Comparison of ENCODE assay signal across 9 cellular contexts in the genomic region with DNA sequence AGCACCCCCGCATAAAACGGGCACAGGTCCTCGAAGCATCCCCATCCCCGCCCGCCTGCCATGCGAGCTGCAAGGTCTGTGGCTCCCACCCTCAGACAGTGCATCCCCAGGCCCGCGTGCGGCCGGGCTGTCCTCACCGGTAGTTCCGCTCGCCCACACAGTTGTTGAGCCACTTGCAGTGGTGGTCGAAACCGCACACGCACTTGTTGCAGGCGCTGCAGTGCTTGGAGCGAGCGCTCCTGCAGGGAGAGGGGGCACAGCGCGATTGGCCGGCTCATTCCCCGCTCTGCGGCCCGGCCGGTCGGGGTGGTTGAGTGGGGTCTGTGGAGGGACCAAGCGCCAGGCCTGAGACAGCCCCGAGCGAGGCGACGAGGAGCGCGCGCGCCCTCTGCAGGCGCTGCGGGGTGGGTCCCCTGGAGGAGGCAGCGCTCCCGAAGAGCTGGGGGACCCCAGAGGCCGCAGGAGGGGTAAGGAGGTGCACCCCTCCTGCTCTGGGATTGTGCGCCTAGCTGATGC. TPM values are rescaled to one million over a fixed set of nuclear protein-coding genes. Genes with fewer than 3 reads are reported as not detected.
DNase-seq lines count a peak whose midpoint lies in the region; ATAC-seq, FAIRE-seq and TF ChIP-seq lines count a peak whose summit lies in the region.
"Had no signal": no experiment of that assay in that cellular context is flagged by ENCODE, and none has a peak within 500 bp of the region (broad histone marks: within the 10 kb centered on the region; RNA-seq: fewer than 3 reads in every experiment).

No MANE protein-coding gene starts in this region.

- TF ChIP-seq EP300 in H1 (IDR thresholded peaks at IDR 0.05; ENCODE audit: borderline replicate concordance in 1 of 2, low read depth in 2 of 2, low read length in 2 of 2) (no peak), transverse colon (IDR thresholded peaks at IDR 0.05; ENCODE audit: low read depth) (no peak)

- H2BK5ac ChIP-seq in H1 (ENCODE audit: low read depth, low read length): no peak overlapping the region

- intact Hi-C loops in transverse colon (cut with DNase I; ENCODE audit: low total_unique reads): loop anchor here (5.0 kb wide), 1 partner anchor 117 kb away; no protein-coding TSS in a partner anchor

- H3K4me2 ChIP-seq in H1 (ENCODE audit: insufficient read depth in 1 of 2, low read depth in 2 of 2, low read length in 2 of 2): peak overlapping the region; percentile 1 to 47; a peak in 2 of 4 replicates

- H3K36me3 ChIP-seq in H1 (ENCODE audit: control insufficient read depth in 2 of 4, insufficient read depth in 4 of 4, low read length in 3 of 4): no peaks in the 10 kb centered on the region
- H3K36me3 ChIP-seq in mucosa of stomach (ENCODE audit: control insufficient read depth, insufficient read depth, low read length): no peaks in the 10 kb centered on the region
- no peaks in the 10 kb centered on the region for H3K36me3 ChIP-seq in transverse colon

- no peak overlapping the region for H3K56ac ChIP-seq in H1 (replicated peaks; ENCODE audit: insufficient read length, low read depth, low read length)

- FAIRE-seq in GM19239 (lab: Jason Lieb, UNC): no peak
- FAIRE-seq in H1 (lab: Jason Lieb, UNC): no peak

- no peak overlapping the region for H3K14ac ChIP-seq in H1 (ENCODE audit: insufficient read length)

- 0 out of 2 replicates have a peak overlapping the region, but pooled peaks have one; percentile 29 for H2BK15ac ChIP-seq in H1 (ENCODE audit: low read length)

- H3K9me3 ChIP-seq in H1 (ENCODE audit: insufficient read depth in 2 of 2, low read depth in 1 of 2, low read length in 1 of 2) (no peaks in the 10 kb centered on the region), mucosa of stomach (ENCODE audit: control insufficient read depth, low read length) (no peaks in the 10 kb centered on the region), transverse colon (no peaks in the 10 kb centered on the region)

- H4K5ac ChIP-seq in H1 (ENCODE audit: insufficient read length, low read depth, low read length): no peak overlapping the region

- POLR2A ChIA-PET in H1 (lab: Charles Lee; ENCODE audit: partially characterized antibody): interaction anchor here (1.0 to 2.3 kb wide), 3 partner anchors 9 to 22 kb away, joined by 3 to 5 read pairs (median 5); no protein-coding TSS in a partner anchor

- DNase-seq in GM19239 (ENCODE audit: insufficient read length, low spot score) (peak; percentile 81), H1 (ENCODE audit: low read depth in 1 of 2, low spot score in 2 of 2) (peak; percentile 49 to 95), transverse colon (no peak), OCI-M2 (lab: John Stamatoyannopoulos, UW; ENCODE audit: unreplicated experiment) (no peak)
- peak; percentile 14 to 31 for DNase-seq in activated CD4-positive, alpha-beta T cell treated with anti-CD3 and anti-CD28 coated beads for 4 hours

- peaks cover 2% of the 10 kb centered on the region; the same call in 1 of the 2 replicates for H3K23me2 ChIP-seq in H1 (ENCODE audit: low read depth, low read length)

- no peak overlapping the region for H2BK120ac ChIP-seq in H1 (replicated peaks; ENCODE audit: low read depth, low read length)

- no peaks in the 10 kb centered on the region for H3K79me2 ChIP-seq in H1 (ENCODE audit: control insufficient read depth in 1 of 2, insufficient read depth in 2 of 2, low read length in 2 of 2)

- H3K4me3 ChIP-seq in H1 (ENCODE audit: extremely low read depth in 1 of 4, insufficient read depth in 2 of 4, low read depth in 3 of 4, low read length in 4 of 4) (no peak overlapping the region; a peak in 2 of 8 replicates), mucosa of stomach (ENCODE audit: low read length) (no peak overlapping the region), transverse colon (no peak overlapping the region)

- H2BK20ac ChIP-seq in H1 (ENCODE audit: low read length): no peak overlapping the region

- H3K27me3 ChIP-seq in H1 (replicated peaks in 1 of 4; ENCODE audit: control insufficient read depth in 3 of 4, extremely low read depth in 1 of 4, insufficient read depth in 3 of 4, low read length in 3 of 4): peaks cover 12 to 27% (median 23%) of the 10 kb centered on the region in 4 experiments
- no peaks in the 10 kb centered on the region for H3K27me3 ChIP-seq in mucosa of stomach (ENCODE audit: control insufficient read depth, insufficient read depth, low read length)
- H3K27me3 ChIP-seq in transverse colon: no peaks in the 10 kb centered on the region

- peak overlapping the region; percentile 77; the same call in 1 of the 2 replicates for H4K8ac ChIP-seq in H1 (ENCODE audit: extremely low read depth, insufficient read depth, low read length)

- H3K23ac ChIP-seq in H1 (ENCODE audit: insufficient read length): no peak overlapping the region

- no peak overlapping the region for H2AFZ ChIP-seq in H1 (ENCODE audit: low read length)

- no peak overlapping the region for H3K18ac ChIP-seq in H1 (ENCODE audit: extremely low read depth, low read length)

- TF ChIP-seq CTCF in H1 (IDR thresholded peaks at IDR 0.05; ENCODE audit: control extremely low read depth in 1 of 3, insufficient read depth in 1 of 3, low read depth in 1 of 3, low read length in 3 of 3): peak in 2 of 3 experiments; percentile 86 to 96; a peak in 3 of 4 replicates
- peak; percentile 58 to 80 (median 76) for TF ChIP-seq CTCF in transverse colon (IDR thresholded peaks at IDR 0.05)

- H3K4me1 ChIP-seq in H1 (replicated peaks in 1 of 4; ENCODE audit: control insufficient read depth in 3 of 4, insufficient read depth in 4 of 4, low read length in 3 of 4): peaks cover 0 to 31% (median 21%) of the 10 kb centered on the region in 4 experiments; a peak in 6 of 7 replicates
- peaks cover 50% of the 10 kb centered on the region for H3K4me1 ChIP-seq in mucosa of stomach (ENCODE audit: control insufficient read depth, insufficient read depth, low read length)
- peaks cover 27 to 48% (median 33%) of the 10 kb centered on the region in 4 donors for H3K4me1 ChIP-seq in transverse colon

- no peak overlapping the region for H3K27ac ChIP-seq in H1 (ENCODE audit: low read depth, low read length)
- H3K27ac ChIP-seq in transverse colon: no peak overlapping the region

- no peak overlapping the region for H2BK12ac ChIP-seq in H1 (ENCODE audit: low read depth, low read length)

- in situ Hi-C loops in transverse colon (cut with MboI; ENCODE audit: low pct_ligation_motif_present in 1 of 4, low pct_unique_long_range_greater_than_20kb in 1 of 4, low sequenced_read_pairs in 3 of 4): loop anchor here in 2 of 4 donors (25.0 kb wide), 2 partner anchors 112 to 437 kb away; a partner anchor contains a TSS

- H2AK5ac ChIP-seq in H1 (ENCODE audit: low read depth, low read length): no peak overlapping the region

- 32% methylated on average over 42 of the region's 42 CpGs; no CpG with 5 or more reads in 1 of the 2 experiments for WGBS in H1 (ENCODE audit: extremely low coverage in 1 of 2, insufficient coverage in 1 of 2, insufficient read length in 1 of 2, insufficient replicate concordance in 2 of 2, low coverage in 1 of 2, low lambda C conversion rate in 2 of 2, missing lambda C conversion rate in 1 of 2), 2 experiments
- 46% methylated on average over 41 of the region's 42 CpGs; no CpG with 5 or more reads in 1 of the 2 donors for WGBS in transverse colon (ENCODE audit: low coverage in 1 of 2), 2 donors

- no peaks in the 10 kb centered on the region for H3K79me1 ChIP-seq in H1 (ENCODE audit: low read depth, low read length)

- CTCF ChIA-PET in H1 (lab: Charles Lee; ENCODE audit: partially characterized antibody): interaction anchor here (0.6 to 32.4 kb wide), 48 partner anchors 11 to 263 kb away, joined by 3 to 476 read pairs (median 4); a partner anchor contains a TSS

- peak; percentile 88 to 91 for TF ChIP-seq RAD21 in H1 (IDR thresholded peaks at IDR 0.05 in 1 of 2, conservative IDR thresholded peaks at IDR 0.05 in 1 of 2; ENCODE audit: low read depth in 2 of 2, low read length in 2 of 2)

- ATAC-seq in HG02840 (IDR thresholded peaks at IDR 0.05; ENCODE audit: low FRiP score, unreplicated experiment): no peak
- ATAC-seq in HG03108 (IDR thresholded peaks at IDR 0.05; ENCODE audit: unreplicated experiment): no peak

- H3K9ac ChIP-seq in H1 (replicated peaks in 1 of 4; ENCODE audit: extremely low read depth in 1 of 4, low read depth in 3 of 4, low read length in 3 of 4) (no peak overlapping the region), mucosa of stomach (ENCODE audit: low read length) (peak overlapping the region; percentile 45)

- TF ChIP-seq POLR2A in H1 (IDR thresholded peaks at IDR 0.05; ENCODE audit: control extremely low read depth in 1 of 2, low read depth in 2 of 2, low read length in 2 of 2) (no peak), transverse colon (IDR thresholded peaks at IDR 0.05) (no peak)

- peaks cover 2 to 6% of the 10 kb centered on the region in 2 experiments for H4K20me1 ChIP-seq in H1 (replicated peaks in 1 of 2; ENCODE audit: control insufficient read depth in 1 of 2, insufficient read depth in 2 of 2, low read length in 2 of 2)

- H3K4ac ChIP-seq in H1 (replicated peaks; ENCODE audit: insufficient read length, low read depth, low read length): no peak overlapping the region

- H4K91ac ChIP-seq in H1 (replicated peaks; ENCODE audit: insufficient read length, low read length): no peak overlapping the region

RNA-seq across cellular contexts. Expression of a gene that starts 6.0 kb away (rescaled TPM):
- total RNA-seq in H1 (2021; fragmentation: NEBNext Ultra II Directional; extraction: Animal tissue kit (Norgen Biotek cat#: 25700)): 0.61 and 1.0 TPM in 2 replicates
- 0.77 and 1.3 TPM in 2 replicates for polyA plus RNA-seq in H1 (2011; rRNA removed)
- 1.4 TPM for polyA plus RNA-seq in H1 (2011; cell fraction: cytosol; rRNA removed)
- 1.4 TPM for polyA plus RNA-seq in H1 (2011; cell fraction: nucleus; rRNA removed)
- 0.70 to 1.4 TPM (median 0.81 TPM) in 4 replicates for polyA plus RNA-seq in H1 (2012, experiment 1 of 2)
- polyA plus RNA-seq in H1 (2012, experiment 2 of 2): 0.79 TPM
- polyA plus RNA-seq in H1 (2013, experiment 1 of 2): 0.51 TPM
- 0.39 TPM for polyA plus RNA-seq in H1 (2013, experiment 2 of 2)
- polyA minus RNA-seq in H1 (2011; rRNA and poly(A)+ RNA removed): 0.34 TPM in 1 of 2 replicates, not detected in the other
- polyA minus RNA-seq in H1 (2011; cell fraction: cytosol; rRNA and poly(A)+ RNA removed): not detected
- 1.1 TPM for polyA minus RNA-seq in H1 (2011; cell fraction: nucleus; rRNA and poly(A)+ RNA removed)
- total RNA-seq in transverse colon: 10 to 100 TPM in 1 of 4 donors, 1 to 10 TPM in 2, not detected in 1; 3.5 to 20.9 (median 5.7) TPM

RNA-seq across cellular contexts. Expression of a gene that starts 17.0 kb away (rescaled TPM):
- 3.1 and 3.5 TPM in 2 replicates for total RNA-seq in H1 (2021; fragmentation: NEBNext Ultra II Directional; extraction: Animal tissue kit (Norgen Biotek cat#: 25700))
- 4.9 and 7.5 TPM in 2 replicates for polyA plus RNA-seq in H1 (2011; rRNA removed)
- 4.4 TPM for polyA plus RNA-seq in H1 (2011; cell fraction: cytosol; rRNA removed)
- 11.3 TPM for polyA plus RNA-seq in H1 (2011; cell fraction: nucleus; rRNA removed)
- polyA plus RNA-seq in H1 (2012, experiment 1 of 2): 2.6 to 5.3 TPM (median 3.4 TPM) in 4 replicates
- polyA plus RNA-seq in H1 (2012, experiment 2 of 2): 2.2 TPM
- 3.5 TPM for polyA plus RNA-seq in H1 (2013, experiment 1 of 2)
- 3.4 TPM for polyA plus RNA-seq in H1 (2013, experiment 2 of 2)
- 4.4 and 5.2 TPM in 2 replicates for polyA minus RNA-seq in H1 (2011; rRNA and poly(A)+ RNA removed)
- 2.8 TPM for polyA minus RNA-seq in H1 (2011; cell fraction: cytosol; rRNA and poly(A)+ RNA removed)
- 10.0 TPM for polyA minus RNA-seq in H1 (2011; cell fraction: nucleus; rRNA and poly(A)+ RNA removed)
- 10 to 100 TPM in 2 of 4 donors, 1 to 10 TPM in 2; 7.1 to 36.3 (median 20.5) TPM for total RNA-seq in transverse colon

RNA-seq across cellular contexts. Expression of a gene that starts 31.6 kb away (rescaled TPM):
- total RNA-seq in H1 (2021; fragmentation: NEBNext Ultra II Directional; extraction: Animal tissue kit (Norgen Biotek cat#: 25700)): 25.9 and 28.7 TPM in 2 replicates
- 32.9 and 41.9 TPM in 2 replicates for polyA plus RNA-seq in H1 (2011; rRNA removed)
- 27.5 TPM for polyA plus RNA-seq in H1 (2011; cell fraction: cytosol; rRNA removed)
- polyA plus RNA-seq in H1 (2011; cell fraction: nucleus; rRNA removed): 43.8 TPM
- polyA plus RNA-seq in H1 (2012, experiment 1 of 2): 33.8 to 46.5 TPM (median 42.5 TPM) in 4 replicates
- polyA plus RNA-seq in H1 (2012, experiment 2 of 2): 32.9 TPM
- polyA plus RNA-seq in H1 (2013, experiment 1 of 2): 52.3 TPM
- polyA plus RNA-seq in H1 (2013, experiment 2 of 2): 54.7 TPM
- 13.5 and 16.7 TPM in 2 replicates for polyA minus RNA-seq in H1 (2011; rRNA and poly(A)+ RNA removed)
- 22.1 TPM for polyA minus RNA-seq in H1 (2011; cell fraction: cytosol; rRNA and poly(A)+ RNA removed)
- polyA minus RNA-seq in H1 (2011; cell fraction: nucleus; rRNA and poly(A)+ RNA removed): 16.5 TPM
- 1,000 to 10,000 TPM in 1 of 4 donors, 100 to 1,000 TPM in 3; 667 to 1,081 (median 790) TPM for total RNA-seq in transverse colon
- total RNA-seq: mononuclear cell had no signal

Comparison
In these comparisons a context has a peak if more than half of its experiments do, and no peak if none do; other contexts are left out.
1. DNase-seq: peak in GM19239 (single experiment), activated CD4-positive, alpha-beta T cell treated with anti-CD3 and anti-CD28 coated beads for 4 hours (2 of 2) and H1 (2 of 2); none in transverse colon (single experiment) and OCI-M2 (single experiment).
2. RNA of a gene that starts 31.6 kb away (total RNA-seq): 667 to 1,081 TPM in transverse colon; 25.9 to 28.7 TPM in H1; every median in the first group is over 10 times any median in the second.